Comparison of ENCODE assay signal across 7 cellular contexts in genomic region chr11:65962136-65962564, GRCh38. TPM values are rescaled to one million over a fixed set of nuclear protein-coding genes. Genes with fewer than 3 reads are reported as not detected.
DNase-seq lines count a peak whose midpoint lies in the region; ATAC-seq and TF ChIP-seq lines count a peak whose summit lies in the region.

No MANE protein-coding gene starts in this region.

- H3K4me1 Mint-ChIP-seq in activated CD8-positive, alpha-beta T cell treated with anti-CD3 and anti-CD28 coated beads, Interleukin-2, amount 10 ng/mL, durations not matched to agents 7 days and 5 days (ENCODE audit: low read depth), result peaks cover 52% of the 10 kb centered on the region
- peaks cover 33 to 48% of the 10 kb centered on the region in 2 donors for H3K4me1 Mint-ChIP-seq in stimulated activated naive B cell treated with anti-CD40 and anti-IgM and Interleukin-4, amounts not matched to agents 10 μg/mL and 1 μg/mL and 100 μg/mL, for 72 hours

- TF ChIP-seq CTCF in HCT116 (IDR thresholded peaks at IDR 0.05 in 2 of 3, conservative IDR thresholded peaks at IDR 0.05 in 1 of 3; ENCODE audit: borderline replicate concordance in 1 of 3, insufficient read depth in 1 of 3, low read depth in 2 of 3, low read length in 2 of 3), result no peak

- peaks cover 36% of the 10 kb centered on the region for H3K36me3 Mint-ChIP-seq in activated CD8-positive, alpha-beta T cell treated with anti-CD3 and anti-CD28 coated beads, Interleukin-2, amount 10 ng/mL, durations not matched to agents 7 days and 5 days (ENCODE audit: low read depth)
- peaks cover 31 to 42% of the 10 kb centered on the region in 2 donors for H3K36me3 Mint-ChIP-seq in stimulated activated naive B cell treated with anti-CD40 and anti-IgM and Interleukin-4, amounts not matched to agents 10 μg/mL and 1 μg/mL and 100 μg/mL, for 72 hours

- H3K4me3 ChIP-seq in HCT116 (replicated peaks in 1 of 2; ENCODE audit: low read depth in 1 of 2, low read length in 2 of 2) (peak overlapping the region; percentile 76), iPS-15b (ENCODE audit: low read depth, low read length) (peak overlapping the region; percentile 99)

- ATAC-seq in HCT116 (peak; percentile 14), sciatic nerve (no peak)
- ATAC-seq in activated CD8-positive, alpha-beta T cell treated with anti-CD3 and anti-CD28 coated beads, Interleukin-2, amount 10 ng/mL, durations not matched to agents 7 days and 5 days, result peak; percentile 20
- ATAC-seq in stimulated activated naive B cell treated with anti-CD40 and anti-IgM and Interleukin-4, amounts not matched to agents 10 μg/mL and 1 μg/mL and 100 μg/mL, for 72 hours (replicated peaks), result peak in 1 of 2 donors; percentile 41

- DNase-seq in HCT116 (ENCODE audit: low read depth, low spot score), result no peak
- DNase-seq in activated CD8-positive, alpha-beta T cell treated with anti-CD3 and anti-CD28 coated beads, Interleukin-2, amount 10 ng/mL, durations not matched to agents 7 days and 5 days, result no peak
- DNase-seq in stimulated activated naive B cell treated with anti-CD40 and anti-IgM and Interleukin-4, amounts not matched to agents 10 μg/mL and 1 μg/mL and 100 μg/mL, for 72 hours, result no peak
- no peak for DNase-seq in sciatic nerve (ENCODE audit: low spot score)
- no peak for DNase-seq in stimulated activated CD4-positive, alpha-beta T cell treated with anti-CD3 and anti-CD28 coated beads, Interleukin-12 subunit alpha, Interleukin-12 subunit beta, amount 100 ng/mL, for 4 hours
- no peak for DNase-seq in kidney tubule cell (ENCODE audit: low spot score)

- peak overlapping the region; percentile 16; the same call in 1 of the 2 replicates for H3K27ac ChIP-seq in HCT116 (ENCODE audit: low read depth, low read length)

- H2AFZ ChIP-seq in HCT116 (ENCODE audit: low read depth, low read length, poor library complexity, severe bottlenecking), result no peak overlapping the region

- POLR2A ChIA-PET in HCT116 (lab: Charles Lee), result interaction anchor here (1.3 kb wide), 1 partner anchor 9 kb away, joined by 4 read pairs; no protein-coding TSS in a partner anchor
- POLR2A ChIA-PET in activated CD8-positive, alpha-beta T cell treated with anti-CD3 and anti-CD28 coated beads, Interleukin-2, amount 10 ng/mL, durations not matched to agents 7 days and 5 days (lab: Charles Lee), result interaction anchor here (0.6 to 1.3 kb wide), 5 partner anchors 72 to 401 kb away, joined by 3 to 8 read pairs (median 5); partner anchors contain the start of genes CCDC85B, FIBP and MUS81

- no peaks in the 10 kb centered on the region for H3K9me2 ChIP-seq in HCT116 (ENCODE audit: insufficient read depth)

- no TSS peak for BruUV-seq in HCT116 (replicated peaks; lab: Mats Ljungman, UMichigan)

- peak overlapping the region; percentile 87 for H3K4me2 ChIP-seq in HCT116 (ENCODE audit: low read length)

- peaks cover 23 to 34% of the 10 kb centered on the region in 2 experiments; a peak in 3 of 4 replicates for H3K36me3 ChIP-seq in HCT116 (ENCODE audit: control insufficient read depth in 1 of 2, insufficient read depth in 2 of 2, low read length in 2 of 2)
- peaks cover 32% of the 10 kb centered on the region for H3K36me3 ChIP-seq in iPS-15b (ENCODE audit: control insufficient read depth, insufficient read depth, low read length)

- no peak for TF ChIP-seq RAD21 in HCT116 (IDR thresholded peaks at IDR 0.05; ENCODE audit: low read depth)

- CTCF ChIA-PET in HCT116 (lab: Charles Lee), result no interaction called here
- CTCF ChIA-PET in activated CD8-positive, alpha-beta T cell treated with anti-CD3 and anti-CD28 coated beads, Interleukin-2, amount 10 ng/mL, durations not matched to agents 7 days and 5 days (lab: Charles Lee), result interaction anchor here (1.1 to 6.0 kb wide), 5 partner anchors 23 to 182 kb away, joined by 3 to 35 read pairs (median 4); no protein-coding TSS in a partner anchor

- H4K20me1 ChIP-seq in HCT116 (ENCODE audit: insufficient read depth), result no peaks in the 10 kb centered on the region

- H3K27ac Mint-ChIP-seq in activated CD8-positive, alpha-beta T cell treated with anti-CD3 and anti-CD28 coated beads, Interleukin-2, amount 10 ng/mL, durations not matched to agents 7 days and 5 days, result peak overlapping the region; percentile 95
- peak overlapping the region; percentile 89 for H3K27ac Mint-ChIP-seq in stimulated activated naive B cell treated with anti-CD40 and anti-IgM and Interleukin-4, amounts not matched to agents 10 μg/mL and 1 μg/mL and 100 μg/mL, for 72 hours

- H3K4me1 ChIP-seq in HCT116 (ENCODE audit: control insufficient read depth in 1 of 2, insufficient read depth in 2 of 2, low read length in 2 of 2) (peaks cover 8 to 21% of the 10 kb centered on the region in 2 experiments; a peak in 3 of 4 replicates), iPS-15b (ENCODE audit: control insufficient read depth, insufficient read depth, low read length) (peaks cover 3% of the 10 kb centered on the region)

- H3K27me3 ChIP-seq in HCT116 (ENCODE audit: insufficient read depth, low read length) (no peaks in the 10 kb centered on the region), iPS-15b (ENCODE audit: control insufficient read depth, insufficient read depth, low read length) (no peaks in the 10 kb centered on the region)

- intact Hi-C loops in HCT116 (cut with micrococcal nuclease) (loop anchor here (1.0 kb wide), 1 partner anchor 40 kb away; the partner anchor contains the start of genes BANF1 and EIF1AD), sciatic nerve (cut with DNase I) (no loop called here)

- TF ChIP-seq POLR2A in HCT116 (IDR thresholded peaks at IDR 0.05; ENCODE audit: borderline replicate concordance, extremely low read depth, insufficient read depth, insufficient read length), result no peak

- no peaks in the 10 kb centered on the region for H3K9me3 Mint-ChIP-seq in activated CD8-positive, alpha-beta T cell treated with anti-CD3 and anti-CD28 coated beads, Interleukin-2, amount 10 ng/mL, durations not matched to agents 7 days and 5 days (ENCODE audit: insufficient read depth)
- H3K9me3 Mint-ChIP-seq in stimulated activated naive B cell treated with anti-CD40 and anti-IgM and Interleukin-4, amounts not matched to agents 10 μg/mL and 1 μg/mL and 100 μg/mL, for 72 hours, result no peaks in the 10 kb centered on the region

- peak overlapping the region; percentile 94 for H3K4me3 Mint-ChIP-seq in activated CD8-positive, alpha-beta T cell treated with anti-CD3 and anti-CD28 coated beads, Interleukin-2, amount 10 ng/mL, durations not matched to agents 7 days and 5 days
- peak overlapping the region; percentile 95 to 98 for H3K4me3 Mint-ChIP-seq in stimulated activated naive B cell treated with anti-CD40 and anti-IgM and Interleukin-4, amounts not matched to agents 10 μg/mL and 1 μg/mL and 100 μg/mL, for 72 hours

- no peaks in the 10 kb centered on the region for H3K9me3 ChIP-seq in HCT116 (ENCODE audit: control insufficient read depth in 1 of 2, insufficient read depth in 1 of 2, low read depth in 1 of 2, low read length in 2 of 2)
- no peaks in the 10 kb centered on the region for H3K9me3 ChIP-seq in iPS-15b (ENCODE audit: control insufficient read depth, insufficient read depth, low read length)

- no peaks in the 10 kb centered on the region for H3K27me3 Mint-ChIP-seq in activated CD8-positive, alpha-beta T cell treated with anti-CD3 and anti-CD28 coated beads, Interleukin-2, amount 10 ng/mL, durations not matched to agents 7 days and 5 days (ENCODE audit: low read depth)
- no peaks in the 10 kb centered on the region for H3K27me3 Mint-ChIP-seq in stimulated activated naive B cell treated with anti-CD40 and anti-IgM and Interleukin-4, amounts not matched to agents 10 μg/mL and 1 μg/mL and 100 μg/mL, for 72 hours

- H3K9ac ChIP-seq in HCT116 (ENCODE audit: low read length) (peak overlapping the region; percentile 96), iPS-15b (ENCODE audit: low read depth, low read length) (peak overlapping the region; percentile 70)

- H3K79me2 ChIP-seq in HCT116 (ENCODE audit: insufficient read depth, low read length), result peaks cover 48% of the 10 kb centered on the region

- RAD21 ChIA-PET in HCT116 (lab: Charles Lee; ENCODE audit: low non-redundant PET in 1 of 2, low total read pairs in 2 of 2, uncharacterized antibody in 2 of 2, unreplicated experiment in 2 of 2), result interaction anchor here in 1 of 2 experiments (0.6 kb wide), 1 partner anchor 74 kb away, joined by 3 read pairs; the partner anchor contains the start of gene FIBP

TF ChIP-seq in HCT116, 20 proteins besides CTCF, POLR2A, EP300 and RAD21:
- TF ChIP-seq EGR1 (IDR thresholded peaks at IDR 0.05; ENCODE audit: low read depth), result 0 out of 2 replicates have a peak, but pooled peaks have one; percentile 11
- no peak for TF ChIP-seq FOSL1 (IDR thresholded peaks at IDR 0.05; ENCODE audit: low read depth)

RNA-seq across cellular contexts. Expression of gene SART1, which starts 0.6 kb away (rescaled TPM):
- total RNA-seq in HCT116 (2021; ENCODE audit: unreplicated experiment) (47.9 TPM), sciatic nerve (51.0 TPM)
- 70.4 and 70.5 TPM in 2 replicates for polyA plus RNA-seq in HCT116 (2012)
- 10 to 100 TPM; 88.0 to 90.3 TPM for total RNA-seq in activated CD8-positive, alpha-beta T cell treated with anti-CD3 and anti-CD28 coated beads, Interleukin-2, amount 10 ng/mL, durations not matched to agents 7 days and 5 days

RNA-seq across cellular contexts. Expression of gene TSGA10IP, which starts 16.9 kb away (rescaled TPM):
- total RNA-seq in HCT116 (2021; ENCODE audit: unreplicated experiment) (not detected), sciatic nerve (not detected)
- polyA plus RNA-seq in HCT116 (2012), result not detected in 2 replicates
- not detected for total RNA-seq in activated CD8-positive, alpha-beta T cell treated with anti-CD3 and anti-CD28 coated beads, Interleukin-2, amount 10 ng/mL, durations not matched to agents 7 days and 5 days

RNA-seq across cellular contexts. Expression of gene EIF1AD, which starts 39.8 kb away (rescaled TPM):
- total RNA-seq in HCT116 (2021; ENCODE audit: unreplicated experiment) (45.5 TPM), sciatic nerve (24.7 TPM)
- 35.5 and 36.8 TPM in 2 replicates for polyA plus RNA-seq in HCT116 (2012)
- 10 to 100 TPM; 53.5 to 54.2 TPM for total RNA-seq in activated CD8-positive, alpha-beta T cell treated with anti-CD3 and anti-CD28 coated beads, Interleukin-2, amount 10 ng/mL, durations not matched to agents 7 days and 5 days

RNA-seq across cellular contexts. Expression of gene BANF1, which starts 40.2 kb away (rescaled TPM):
- total RNA-seq in HCT116 (2021; ENCODE audit: unreplicated experiment), result 356 TPM
- polyA plus RNA-seq in HCT116 (2012), result 221 and 297 TPM in 2 replicates
- 100 to 1,000 TPM; 290 to 298 TPM for total RNA-seq in activated CD8-positive, alpha-beta T cell treated with anti-CD3 and anti-CD28 coated beads, Interleukin-2, amount 10 ng/mL, durations not matched to agents 7 days and 5 days
- 127 TPM for total RNA-seq in sciatic nerve

RNA-seq across cellular contexts. Expression of gene DRAP1, which starts 42.9 kb away (rescaled TPM):
- total RNA-seq in HCT116 (2021; ENCODE audit: unreplicated experiment) (158 TPM), sciatic nerve (69.8 TPM)
- 176 and 205 TPM in 2 replicates for polyA plus RNA-seq in HCT116 (2012)
- total RNA-seq in activated CD8-positive, alpha-beta T cell treated with anti-CD3 and anti-CD28 coated beads, Interleukin-2, amount 10 ng/mL, durations not matched to agents 7 days and 5 days, result 100 to 1,000 TPM; 219 to 240 TPM
